38 cellular contexts compared by ENCODE assay signal in genomic region chr6:156924241-156924640, GRCh38.
"Had no signal": no experiment of that assay in that cellular context is flagged by ENCODE, and none has a peak within 500 bp of the region (broad histone marks: within the 10 kb centered on the region; RNA-seq: fewer than 3 reads in every experiment).

No MANE protein-coding gene starts in this region.

- H3K27me3 ChIP-seq: adrenal gland, Peyer's patch, SJSA1 had no signal

- H3K36me3 ChIP-seq: adrenal gland, Peyer's patch, SJSA1, WERI-Rb-1 had no signal

- H3K4me3 ChIP-seq: adrenal gland, Peyer's patch, SJSA1 had no signal

- H3K27me3 Mint-ChIP-seq: activated CD4-positive, alpha-beta T cell treated with anti-CD3 and anti-CD28 coated beads for 36 hours; activated CD4-positive, alpha-beta T cell treated with anti-CD3 and anti-CD28 coated beads, Interleukin-2, amount 10 ng/mL, durations not matched to agents 7 days and 5 days; activated T-cell treated with anti-CD3 and anti-CD28 coated beads, Interleukin-2, amount 50 U/mL, for 24 hours; T-cell had no signal

- H3K9me3 Mint-ChIP-seq: activated CD4-positive, alpha-beta T cell treated with anti-CD3 and anti-CD28 coated beads, Interleukin-2, amount 10 ng/mL, durations not matched to agents 7 days and 5 days; activated naive CD4-positive, alpha-beta T cell treated with anti-CD3 and anti-CD28 coated beads, Interleukin-2, amount 50 U/mL, for 72 hours; activated T-cell treated with anti-CD3 and anti-CD28 coated beads, Interleukin-2, amount 50 U/mL, for 24 hours; activated T-helper 2 cell treated with anti-CD3 and anti-CD28 coated beads, Interferon-gamma antibody, Interleukin-2, Interleukin-4, amounts not matched to agents 10 μg/mL and 5 μg/mL and 100 μg/mL, durations not matched to agents 14 hours and 24 hours and 36 hours; brain; T-cell had no signal

- H3K4me3 Mint-ChIP-seq: activated CD4-positive, alpha-beta T cell treated with anti-CD3 and anti-CD28 coated beads for 36 hours; activated CD4-positive, alpha-beta T cell treated with anti-CD3 and anti-CD28 coated beads, Interleukin-2, amount 10 ng/mL, durations not matched to agents 7 days and 5 days; activated CD8-positive, alpha-beta T cell treated with anti-CD3 and anti-CD28 coated beads, Interleukin-2, amount 10 ng/mL, durations not matched to agents 7 days and 5 days; activated T-cell treated with anti-CD3 and anti-CD28 coated beads, Interleukin-2, amount 50 U/mL, for 24 hours; brain; T-cell had no signal

- DNase-seq: activated CD4-positive, alpha-beta T cell treated with anti-CD3 and anti-CD28 coated beads for 36 hours; activated CD4-positive, alpha-beta T cell treated with anti-CD3 and anti-CD28 coated beads, Interleukin-2, amount 10 ng/mL, durations not matched to agents 7 days and 5 days; activated CD4-positive, alpha-beta T cell treated with anti-CD3 and anti-CD28 coated beads, Interleukin-2, amount 50 U/mL, for 48 hours; activated CD8-positive, alpha-beta T cell treated with anti-CD3 and anti-CD28 coated beads, Interleukin-2, amount 10 ng/mL, durations not matched to agents 7 days and 5 days; activated gamma-delta T cell; activated naive CD4-positive, alpha-beta T cell treated with Interleukin-2 at 50 U/mL for 16 hours; activated T-cell treated with anti-CD3 and anti-CD28 coated beads, Interleukin-2, amount 50 U/mL, for 24 hours; adrenal gland; anterior cingulate cortex; caudate nucleus; cerebellar nuclear complex; KBM-7; MM.1S; MV-4-11; NCI-H1092; NCI-H1436 treated with DMSO at 0.1 percent for 48 hours; NCI-H187; NCI-H2029 treated with DMSO at 0.1 percent for 48 hours; NCI-H2107; NCI-H2171; NCI-H510A; NCI-H526; NCI-H748 treated with DMSO at 0.1 percent for 48 hours; NK-92 treated with Interleukin-12 subunit alpha and Interleukin-12 subunit beta, amount 100 ng/mL, for 24 hours; PC-3; Peyer's patch; RPMI8226; SHP77 treated with DMSO at 0.1 percent for 48 hours; T-cell; T-helper 2 cell; T-helper 9 cell; WERI-Rb-1 had no signal

- H3K27ac ChIP-seq: adrenal gland, Peyer's patch, SJSA1, WERI-Rb-1 had no signal

- H3K27ac Mint-ChIP-seq: activated CD4-positive, alpha-beta T cell treated with anti-CD3 and anti-CD28 coated beads for 36 hours; activated CD4-positive, alpha-beta T cell treated with anti-CD3 and anti-CD28 coated beads, Interleukin-2, amount 10 ng/mL, durations not matched to agents 7 days and 5 days; activated CD8-positive, alpha-beta T cell treated with anti-CD3 and anti-CD28 coated beads, Interleukin-2, amount 10 ng/mL, durations not matched to agents 7 days and 5 days; activated naive CD4-positive, alpha-beta T cell treated with anti-CD3 and anti-CD28 coated beads, Interleukin-2, amount 50 U/mL, for 72 hours; activated T-cell treated with anti-CD3 and anti-CD28 coated beads, Interleukin-2, amount 50 U/mL, for 24 hours; activated T-helper 2 cell treated with anti-CD3 and anti-CD28 coated beads, Interferon-gamma antibody, Interleukin-2, Interleukin-4, amounts not matched to agents 10 μg/mL and 5 μg/mL and 100 μg/mL, durations not matched to agents 14 hours and 24 hours and 36 hours; brain; T-cell had no signal

- H3K9me3 ChIP-seq: adrenal gland, Peyer's patch, SJSA1 had no signal

- ATAC-seq: activated CD4-positive, alpha-beta T cell treated with anti-CD3 and anti-CD28 coated beads for 36 hours; activated CD4-positive, CD25-positive, alpha-beta regulatory T cell treated with anti-CD3 and anti-CD28 coated beads, Interleukin-2, amount 50 U/mL, for 24 hours; activated CD8-positive, alpha-beta T cell treated with anti-CD3 and anti-CD28 coated beads, Interleukin-2, amount 10 ng/mL, durations not matched to agents 7 days and 5 days; activated naive CD4-positive, alpha-beta T cell treated with anti-CD3 and anti-CD28 coated beads, Interleukin-2, amount 50 U/mL, for 72 hours; PC-3; SK-N-SH treated with all-trans-retinoic acid at 6 μM for 48 hours; T-cell had no signal
